In genomic region chr22:36332623-36333331, GRCh38 we compare ENCODE assay signal across 1 cellular context.
TF ChIP-seq lines count a peak whose summit lies in the region.

No MANE protein-coding gene starts in this region.

TF ChIP-seq in WTC11, 78 proteins besides CTCF, POLR2A, EP300 and RAD21 (continued from another document):
- TF ChIP-seq ZNF232 (CRISPR knock-in tag; IDR thresholded peaks at IDR 0.05) (no peak), ZNF396 (CRISPR knock-in tag; IDR thresholded peaks at IDR 0.05; ENCODE audit: borderline replicate concordance) (no peak), ZBTB21 (CRISPR knock-in tag; IDR thresholded peaks at IDR 0.05; ENCODE audit: borderline replicate concordance) (no peak), FOXK1 (CRISPR knock-in tag; IDR thresholded peaks at IDR 0.05) (no peak), ATF1 (CRISPR knock-in tag; IDR thresholded peaks at IDR 0.05) (no peak), PRRX2 (CRISPR knock-in tag; IDR thresholded peaks at IDR 0.05) (no peak), ZNF121 (CRISPR knock-in tag; IDR thresholded peaks at IDR 0.05) (no peak)
TF ChIP-seq in WTC11: peak in this region for 0.
